Comparison of ENCODE assay signal across 8 cellular contexts in the genomic region with DNA sequence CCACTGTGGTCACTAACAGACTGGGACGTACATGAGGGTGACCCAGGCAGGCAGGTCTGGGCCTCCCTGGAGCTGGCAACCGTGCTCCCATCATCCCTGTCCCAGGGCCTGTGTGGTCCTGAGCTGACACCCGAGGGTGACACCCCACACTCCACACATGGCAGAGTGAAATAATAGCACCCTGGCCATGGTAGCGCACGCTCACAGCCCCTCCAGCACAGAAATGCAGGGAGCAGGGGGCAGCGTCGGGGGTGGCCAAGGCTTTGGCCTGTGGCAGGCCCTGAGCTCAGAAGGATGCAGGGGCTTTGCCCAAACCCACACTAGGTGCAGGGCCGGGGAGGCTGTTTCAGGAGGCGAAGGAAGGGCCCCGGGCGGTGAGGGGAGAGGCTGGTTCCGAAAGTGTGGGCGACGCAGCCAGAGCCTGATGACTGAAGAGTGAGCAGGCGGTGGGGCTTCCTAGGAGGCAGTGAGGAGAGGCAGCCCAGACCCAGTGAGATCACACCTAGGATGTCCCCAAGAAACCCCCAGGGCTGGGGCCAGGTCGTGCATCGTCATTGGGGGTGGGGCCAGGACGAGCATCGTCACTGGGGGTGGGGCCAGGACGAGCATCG. TPM values are rescaled to one million over a fixed set of nuclear protein-coding genes. Genes with fewer than 3 reads are reported as not detected.
DNase-seq lines count a peak whose midpoint lies in the region; ATAC-seq and FAIRE-seq lines count a peak whose summit lies in the region.
"Had no signal": no experiment of that assay in that cellular context is flagged by ENCODE, and none has a peak within 500 bp of the region (broad histone marks: within the 10 kb centered on the region; RNA-seq: fewer than 3 reads in every experiment).

No MANE protein-coding gene starts in this region.

- no peaks in the 10 kb centered on the region for H3K9me3 Mint-ChIP-seq in activated naive CD4-positive, alpha-beta T cell treated with anti-CD3 and anti-CD28 coated beads, Interleukin-2, amount 50 U/mL, for 72 hours

- peak; percentile 67 for FAIRE-seq in GM18507 (lab: Jason Lieb, UNC)

- intact Hi-C loops in right cardiac atrium (cut with DNase I) = no loop called here

- H3K9me3 ChIP-seq in SK-N-MC (ENCODE audit: low read depth, low read length) = no peaks in the 10 kb centered on the region
- no peaks in the 10 kb centered on the region for H3K9me3 ChIP-seq in right cardiac atrium (ENCODE audit: control insufficient read depth, low read length)

- 55% methylated on average over 21 of the region's 21 CpGs for WGBS in right cardiac atrium

- H3K9ac ChIP-seq in SK-N-MC (ENCODE audit: insufficient read length) = no peak overlapping the region

- ATAC-seq in HG02938 (IDR thresholded peaks at IDR 0.05; ENCODE audit: unreplicated experiment) (peak; percentile 63), right cardiac atrium (peak; percentile 46 to 67), GM21381 (IDR thresholded peaks at IDR 0.05; ENCODE audit: unreplicated experiment) (no peak)
- ATAC-seq in activated naive CD4-positive, alpha-beta T cell treated with anti-CD3 and anti-CD28 coated beads, Interleukin-2, amount 50 U/mL, for 72 hours = peak; percentile 87 to 97

- H3K4me1 ChIP-seq in right cardiac atrium (ENCODE audit: control insufficient read depth, insufficient read depth, low read length) = no peaks in the 10 kb centered on the region

- peaks cover 0 to 11% of the 10 kb centered on the region in 2 donors for H3K36me3 Mint-ChIP-seq in activated naive CD4-positive, alpha-beta T cell treated with anti-CD3 and anti-CD28 coated beads, Interleukin-2, amount 50 U/mL, for 72 hours

- H3K4me3 ChIP-seq in SK-N-MC (peak overlapping the region; percentile 58), right cardiac atrium (ENCODE audit: low read length) (no peak overlapping the region), skin epidermis (peak overlapping the region in 6 of 7 experiments; percentile 9 to 33 (median 18))
- H3K4me3 ChIP-seq: lung had no signal

- no peaks in the 10 kb centered on the region for H3K27me3 ChIP-seq in right cardiac atrium (ENCODE audit: control insufficient read depth, insufficient read depth)

- no peak for DNase-seq in GM18507 (ENCODE audit: extremely low spot score, insufficient read length, low read depth)
- DNase-seq in SK-N-MC (ENCODE audit: low read depth, low spot score) = no peak
- DNase-seq in activated naive CD4-positive, alpha-beta T cell treated with anti-CD3 and anti-CD28 coated beads, Interleukin-2, amount 50 U/mL, for 72 hours (ENCODE audit: low spot score in 2 of 2) = peak; percentile 64 to 83
- DNase-seq in right cardiac atrium = peak; percentile 43 to 68 (median 61)

- H3K36me3 ChIP-seq in SK-N-MC (ENCODE audit: insufficient read depth, low read length) = no peaks in the 10 kb centered on the region

- H3K27ac ChIP-seq in SK-N-MC (peak overlapping the region; percentile 91), right cardiac atrium (ENCODE audit: low read length) (no peak overlapping the region), skin epidermis (peak overlapping the region in 16 of 21 experiments; percentile 3 to 79 (median 66))

- H3K27ac Mint-ChIP-seq in activated naive CD4-positive, alpha-beta T cell treated with anti-CD3 and anti-CD28 coated beads, Interleukin-2, amount 50 U/mL, for 72 hours = peak overlapping the region in 1 of 2 donors; percentile 78

RNA-seq across cellular contexts. Expression of a gene that starts 12.9 kb away (rescaled TPM):
- total RNA-seq in activated naive CD4-positive, alpha-beta T cell treated with anti-CD3 and anti-CD28 coated beads, Interleukin-2, amount 50 U/mL, for 72 hours = not detected
- total RNA-seq in right cardiac atrium = not detected
- not detected for polyA plus RNA-seq in right cardiac atrium
- total RNA-seq: lung had no signal
- polyA plus RNA-seq: lung had no signal

RNA-seq across cellular contexts. Expression of a gene that starts 29.3 kb away (rescaled TPM):
- not detected for total RNA-seq in activated naive CD4-positive, alpha-beta T cell treated with anti-CD3 and anti-CD28 coated beads, Interleukin-2, amount 50 U/mL, for 72 hours
- total RNA-seq in right cardiac atrium = not detected
- not detected for polyA plus RNA-seq in right cardiac atrium
- total RNA-seq: lung had no signal
- polyA plus RNA-seq: lung had no signal

RNA-seq across cellular contexts. Expression of a gene that starts 44.7 kb away (rescaled TPM):
- 1 to 10 TPM; 4.8 to 7.0 TPM for total RNA-seq in activated naive CD4-positive, alpha-beta T cell treated with anti-CD3 and anti-CD28 coated beads, Interleukin-2, amount 50 U/mL, for 72 hours
- 10 to 100 TPM in 1 of 4 donors, 1 to 10 TPM in 3; 3.8 to 13.1 (median 5.3) TPM for total RNA-seq in right cardiac atrium
- polyA plus RNA-seq in right cardiac atrium = 4.4 TPM

Comparison
In these comparisons a context has a peak if more than half of its experiments do, and no peak if none do; other contexts are left out.
1. DNase-seq: peak in activated naive CD4-positive, alpha-beta T cell treated with anti-CD3 and anti-CD28 coated beads, Interleukin-2, amount 50 U/mL, for 72 hours (2 of 2) and right cardiac atrium (3 of 3); none in GM18507 (single experiment) and SK-N-MC (single experiment).